ENCODE assay signal across 9 cellular contexts in the genomic region with DNA sequence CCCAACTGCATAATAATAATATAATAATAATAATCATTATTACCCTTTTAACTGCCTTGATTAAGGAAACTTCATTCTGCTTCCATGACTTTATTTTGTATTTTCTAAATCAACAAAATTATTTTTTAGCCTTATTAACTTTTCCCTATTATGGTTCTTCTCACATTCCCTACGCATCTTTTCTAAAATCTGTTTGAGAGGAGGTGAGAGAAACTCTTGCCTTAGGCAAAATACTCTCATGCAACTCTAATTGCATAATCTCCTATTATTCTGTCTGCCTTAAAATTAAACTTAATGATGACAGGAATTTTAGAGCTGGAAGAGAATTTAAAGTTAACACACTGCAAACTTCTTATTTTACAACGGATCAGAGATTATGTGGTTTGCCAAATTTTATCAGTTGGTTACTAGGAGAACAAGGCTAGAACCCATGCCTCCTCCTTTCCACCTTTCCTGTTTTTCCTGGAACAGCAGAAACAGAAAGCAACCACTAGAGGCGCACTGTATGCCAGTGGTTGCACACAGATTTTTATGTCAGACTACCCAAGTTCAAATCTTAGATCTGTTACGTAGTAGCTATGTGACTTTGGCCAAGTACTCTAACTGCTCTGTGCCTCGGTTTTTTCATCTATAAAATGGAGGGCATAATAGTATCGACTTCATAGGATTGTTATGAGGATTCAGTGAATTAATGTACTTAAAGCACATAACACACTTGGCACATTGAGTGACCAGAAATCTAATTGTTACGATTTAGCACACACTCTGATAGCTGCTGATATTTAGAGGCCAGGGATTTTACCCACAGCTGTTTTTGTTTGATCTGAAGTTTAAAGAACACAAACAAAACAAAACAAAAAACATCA. TPM values are rescaled to one million over a fixed set of nuclear protein-coding genes. Genes with fewer than 3 reads are reported as not detected.
A peak's percentile ranks its signal among the peaks of the same experiment; 100 is the strongest.
DNase-seq lines count a peak whose midpoint lies in the region; TF ChIP-seq lines count a peak whose summit lies in the region.
"Had no signal": no experiment of that assay in that cellular context is flagged by ENCODE, and none has a peak within 500 bp of the region (broad histone marks: within the 10 kb centered on the region; RNA-seq: fewer than 3 reads in every experiment).

No MANE protein-coding gene starts in this region.

- H3K4me3 ChIP-seq in GM06990 (replicated peaks; ENCODE audit: low read depth, low read length), result no peak overlapping the region

- no peak overlapping the region for H3K4me3 Mint-ChIP-seq in progenitor cell of endocrine pancreas (ENCODE audit: low read depth)

- DNase-seq in AG09319 (ENCODE audit: extremely low read depth, low read depth), result no peak
- no peak for DNase-seq in GM06990 (ENCODE audit: extremely low read depth, insufficient read length)
- DNase-seq in NCI-H345 treated with DMSO at 0.1 percent for 48 hours (lab: John Stamatoyannopoulos, UW; ENCODE audit: unreplicated experiment), result peak; percentile 4
- DNase-seq in dedifferentiated amniotic fluid mesenchymal stem cell (ENCODE audit: extremely low spot score), result peak; percentile 42
- DNase-seq in progenitor cell of endocrine pancreas (ENCODE audit: low spot score, unreplicated experiment), result no peak
- DNase-seq in activated CD4-positive, CD25-positive, alpha-beta regulatory T cell (lab: John Stamatoyannopoulos, UW), result no peak
- DNase-seq in mesenteric fat pad (ENCODE audit: low spot score), result no peak
- DNase-seq in SW480 (ENCODE audit: low spot score), result no peak

- H3K27me3 ChIP-seq in GM06990 (replicated peaks; ENCODE audit: control insufficient read depth, insufficient read depth, low read length), result no peaks in the 10 kb centered on the region

- no peaks in the 10 kb centered on the region for H3K36me3 ChIP-seq in GM06990 (ENCODE audit: control insufficient read depth, insufficient read depth, low read length)

- no peaks in the 10 kb centered on the region for H3K27me3 Mint-ChIP-seq in progenitor cell of endocrine pancreas

- H3K4me1 Mint-ChIP-seq in progenitor cell of endocrine pancreas (ENCODE audit: low read depth), result peaks cover 3% of the 10 kb centered on the region

- TF ChIP-seq CTCF in AG09319 (IDR thresholded peaks at IDR 0.05; ENCODE audit: low read depth, low read length), result peak; percentile 85
- TF ChIP-seq CTCF in GM06990 (IDR thresholded peaks at IDR 0.05; ENCODE audit: insufficient read depth, low read length, poor library complexity, severe bottlenecking), result peak; percentile 87
- peak; percentile 23 for TF ChIP-seq CTCF in progenitor cell of endocrine pancreas (IDR thresholded peaks at IDR 0.05; ENCODE audit: unreplicated experiment)

- H3K9me3 Mint-ChIP-seq in progenitor cell of endocrine pancreas (ENCODE audit: low read depth), result no peaks in the 10 kb centered on the region
- H3K9me3 Mint-ChIP-seq: IgD-negative memory B cell had no signal

- no peaks in the 10 kb centered on the region for H3K36me3 Mint-ChIP-seq in progenitor cell of endocrine pancreas (ENCODE audit: insufficient read depth)
- H3K36me3 Mint-ChIP-seq: IgD-negative memory B cell had no signal

- no peak overlapping the region for H3K27ac Mint-ChIP-seq in progenitor cell of endocrine pancreas

RNA-seq across cellular contexts. Expression of a gene that starts 4.4 kb away (rescaled TPM):
- total RNA-seq in progenitor cell of endocrine pancreas (11.6 and 13.1 TPM in 2 replicates), mesenteric fat pad (6.9 TPM)

RNA-seq across cellular contexts. Expression of a gene that starts 12.7 kb away (rescaled TPM):
- total RNA-seq in progenitor cell of endocrine pancreas (57.0 and 58.7 TPM in 2 replicates), mesenteric fat pad (50.7 TPM)

Comparison
In these comparisons a context has a peak if more than half of its experiments do, and no peak if none do; other contexts are left out.
1. DNase-seq: peak in NCI-H345 treated with DMSO at 0.1 percent for 48 hours (single experiment) and dedifferentiated amniotic fluid mesenchymal stem cell (single experiment); none in AG09319 (single experiment), GM06990 (single experiment), progenitor cell of endocrine pancreas (single experiment), activated CD4-positive, CD25-positive, alpha-beta regulatory T cell (0 of 4), mesenteric fat pad (single experiment) and SW480 (single experiment).
2. CTCF ChIP-seq: peak in every context shown above with its lines; median percentile 87 in GM06990; 85 in AG09319; 23 in progenitor cell of endocrine pancreas.